Comparison of ENCODE assay signal across 21 cellular contexts in the genomic region with DNA sequence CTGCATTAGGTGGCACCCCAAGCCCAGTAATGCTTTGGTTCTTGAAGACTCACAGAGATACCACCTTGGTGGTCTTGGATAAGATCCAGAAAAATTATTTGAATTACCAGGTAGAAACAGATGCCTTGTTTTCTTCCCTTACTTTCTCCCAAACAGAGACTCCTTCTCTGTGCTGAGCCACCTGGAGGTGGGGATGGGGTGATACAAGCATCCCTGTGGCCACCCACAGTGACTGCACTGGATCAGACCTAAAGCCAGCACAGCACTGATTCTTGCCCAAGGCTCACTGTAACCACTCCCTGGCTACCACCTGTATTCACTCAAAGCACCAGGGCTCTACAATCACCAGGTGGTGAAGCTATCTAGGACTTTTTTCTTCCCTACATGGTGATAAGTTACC.
"Had no signal": no experiment of that assay in that cellular context is flagged by ENCODE, and none has a peak within 500 bp of the region (broad histone marks: within the 10 kb centered on the region; RNA-seq: fewer than 3 reads in every experiment).

No MANE protein-coding gene starts in this region.

- H3K27me3 Mint-ChIP-seq: type B pancreatic cell had no signal

- H3K9me3 Mint-ChIP-seq: neural crest cell, type B pancreatic cell had no signal

- H3K4me1 Mint-ChIP-seq: mesothelial cell of epicardium, natural killer cell, neural crest cell had no signal

- DNase-seq: dorsolateral prefrontal cortex; effector CD8-positive, alpha-beta T cell; natural killer cell; nucleus accumbens; ovary; right cardiac atrium; stimulated activated CD4-positive, alpha-beta T cell treated with anti-CD3 and anti-CD28 coated beads, Interleukin-2, amount 100 ng/mL, for 48 hours; stimulated activated naive CD4-positive, alpha-beta T cell treated with Interleukin-2 at 50 U/mL for 16 hours; thyroid gland; uterus had no signal

- H3K36me3 Mint-ChIP-seq: mesothelial cell of epicardium, type B pancreatic cell had no signal

- ATAC-seq: gastroesophageal sphincter, left lobe of liver, natural killer cell, right cardiac atrium had no signal

- H3K27ac Mint-ChIP-seq: mesothelial cell of epicardium, natural killer cell, type B pancreatic cell had no signal

- H3K27ac ChIP-seq: coronary artery, dorsolateral prefrontal cortex, epithelial cell of prostate, esophagus muscularis mucosa, gastroesophageal sphincter, ovary, thyroid gland, uterus had no signal

- H3K27me3 ChIP-seq: gastroesophageal sphincter, ovary, thyroid gland, uterus had no signal

- H3K4me3 Mint-ChIP-seq: mesothelial cell of epicardium, natural killer cell, neural crest cell, type B pancreatic cell had no signal

- H3K4me1 ChIP-seq: esophagus muscularis mucosa, gastroesophageal sphincter, thyroid gland, uterus had no signal

- H3K9me3 ChIP-seq: esophagus muscularis mucosa, gastroesophageal sphincter, ovary, thyroid gland, uterus had no signal

- H3K4me2 ChIP-seq: smooth muscle cell had no signal

- H3K4me3 ChIP-seq: coronary artery, dorsolateral prefrontal cortex, esophagus muscularis mucosa, gastroesophageal sphincter, ovary, smooth muscle cell, thyroid gland, uterus had no signal

- FAIRE-seq: endometrium, islet of Langerhans had no signal

- H3K36me3 ChIP-seq: esophagus muscularis mucosa, gastroesophageal sphincter, ovary, thyroid gland, uterus had no signal
